ENCODE assay signal across 10 cellular contexts in genomic region chr2:26911911-26912861, GRCh38. TPM values are rescaled to one million over a fixed set of nuclear protein-coding genes. Genes with fewer than 3 reads are reported as not detected.
A peak's percentile ranks its signal among the peaks of the same experiment; 100 is the strongest.
DNase-seq lines count a peak whose midpoint lies in the region; TF ChIP-seq lines count a peak whose summit lies in the region.
"Had no signal": no experiment of that assay in that cellular context is flagged by ENCODE, and none has a peak within 500 bp of the region (broad histone marks: within the 10 kb centered on the region; RNA-seq: fewer than 3 reads in every experiment).

No MANE protein-coding gene starts in this region.

- no peak overlapping the region for H3K18ac ChIP-seq in mesendoderm (ENCODE audit: low read length)

- DNase-seq in BE2C = peak; percentile 53
- peak; percentile 92 to 96 for DNase-seq in NCI-H2081 (lab: John Stamatoyannopoulos, UW)
- DNase-seq in cerebellar cortex (ENCODE audit: low spot score) = peak; percentile 87
- peak; percentile 54 for DNase-seq in mesendoderm
- no peak for DNase-seq in GDM1 (lab: John Stamatoyannopoulos, UW)
- no peak for DNase-seq in SHP77 treated with DMSO at 0.1 percent for 48 hours (lab: John Stamatoyannopoulos, UW)
- no peak for DNase-seq in activated T-cell treated with anti-CD3 and anti-CD28 coated beads for 4 hours
- DNase-seq in stimulated activated naive CD4-positive, alpha-beta T cell (lab: John Stamatoyannopoulos, UW) = no peak
- DNase-seq: activated CD4-positive, CD25-positive, alpha-beta regulatory T cell treated with anti-CD3 and anti-CD28 coated beads, Interleukin-2, amount 50 U/mL, for 72 hours; activated naive CD4-positive, alpha-beta T cell had no signal

- H3K4ac ChIP-seq in mesendoderm (ENCODE audit: low read depth, low read length) = no peak overlapping the region

- no peak overlapping the region for H3K56ac ChIP-seq in mesendoderm (ENCODE audit: low read length)

- no peak overlapping the region for H3K4me2 ChIP-seq in mesendoderm (ENCODE audit: low read length)

- H3K9me3 ChIP-seq in BE2C = no peaks in the 10 kb centered on the region

- H3K4me1 ChIP-seq in BE2C (peaks cover 9% of the 10 kb centered on the region), mesendoderm (ENCODE audit: control insufficient read depth, low read depth, low read length) (no peaks in the 10 kb centered on the region)

- no peak overlapping the region for H2BK120ac ChIP-seq in mesendoderm (ENCODE audit: low read depth, low read length)

- WGBS in mesendoderm (ENCODE audit: extremely low coverage, insufficient coverage, low lambda C conversion rate) = no CpG with 5 or more reads among the region's 23 CpGs

- no peak overlapping the region for H2BK15ac ChIP-seq in mesendoderm (replicated peaks; ENCODE audit: low read depth)

- H4K8ac ChIP-seq in mesendoderm (ENCODE audit: low read depth, low read length) = no peak overlapping the region

- no peak for TF ChIP-seq CTCF in BE2C (IDR thresholded peaks at IDR 0.05; ENCODE audit: low read depth, low read length)

- H3K27me3 ChIP-seq in BE2C (no peaks in the 10 kb centered on the region), mesendoderm (ENCODE audit: insufficient read depth, low read length, poor library complexity) (no peaks in the 10 kb centered on the region)

- peak overlapping the region; percentile 55 for H3K4me3 ChIP-seq in BE2C (ENCODE audit: low read depth, low read length)
- H3K4me3 ChIP-seq in mesendoderm (ENCODE audit: low read length) = no peak overlapping the region

- H4K5ac ChIP-seq in mesendoderm (ENCODE audit: low read length) = no peak overlapping the region

- H3K27ac ChIP-seq in mesendoderm (ENCODE audit: low read depth, low read length) = no peak overlapping the region

- no peak overlapping the region for H2BK5ac ChIP-seq in mesendoderm (ENCODE audit: low read length)

- H2AK5ac ChIP-seq in mesendoderm (ENCODE audit: low read length) = no peak overlapping the region

- H3K23ac ChIP-seq in mesendoderm (ENCODE audit: low read length) = no peak overlapping the region

- no peak overlapping the region for H3K9ac ChIP-seq in mesendoderm (ENCODE audit: low read length)

- no peaks in the 10 kb centered on the region for H3K79me2 ChIP-seq in mesendoderm (ENCODE audit: control insufficient read depth, insufficient read depth, low read length)

- no peaks in the 10 kb centered on the region for H3K79me1 ChIP-seq in mesendoderm (ENCODE audit: low read length)

- H3K36me3 ChIP-seq in BE2C (peaks cover 3% of the 10 kb centered on the region; the same call in 1 of the 2 replicates), mesendoderm (ENCODE audit: control insufficient read depth, insufficient read depth, low read length) (no peaks in the 10 kb centered on the region)

RNA-seq across cellular contexts. Expression of gene MAPRE3, which starts 58.3 kb away (rescaled TPM):
- polyA plus RNA-seq in BE2C (2012; ENCODE audit: insufficient read depth, insufficient read length, low read depth) = 81.8 TPM
- 1.2 TPM for polyA plus RNA-seq in mesendoderm (2013, experiment 1 of 2)
- 1.4 TPM for polyA plus RNA-seq in mesendoderm (2013, experiment 2 of 2)

Comparison
In these comparisons a context has a peak if more than half of its experiments do, and no peak if none do; other contexts are left out.
1. DNase-seq: peak in BE2C (single experiment), NCI-H2081 (2 of 2), cerebellar cortex (single experiment) and mesendoderm (single experiment); none in GDM1 (single experiment), SHP77 treated with DMSO at 0.1 percent for 48 hours (single experiment), activated T-cell treated with anti-CD3 and anti-CD28 coated beads for 4 hours (single experiment) and stimulated activated naive CD4-positive, alpha-beta T cell (0 of 6).